17 cellular contexts compared by ENCODE assay signal in the genomic region with DNA sequence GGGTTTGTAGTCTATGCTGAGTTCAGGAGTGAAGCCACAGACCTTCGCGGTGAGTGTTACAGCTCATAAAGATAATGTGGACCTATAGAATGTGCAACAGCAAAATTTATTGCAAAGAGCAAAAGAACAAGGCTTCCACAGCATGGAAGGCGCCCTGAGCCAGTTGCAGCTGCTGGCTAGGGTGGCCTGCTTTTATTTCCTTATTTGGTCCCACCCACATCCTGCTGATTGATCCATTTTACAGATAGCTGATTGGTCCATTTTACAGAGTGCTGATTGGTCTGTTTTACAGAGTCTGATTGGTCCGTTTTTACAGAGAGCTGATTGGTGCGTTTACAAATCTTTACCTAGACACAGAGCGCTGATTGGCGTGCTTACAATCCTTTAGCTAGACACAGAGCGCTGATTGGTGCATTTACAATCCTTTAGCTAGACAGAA. TPM values are rescaled to one million over a fixed set of nuclear protein-coding genes. Genes with fewer than 3 reads are reported as not detected.
DNase-seq lines count a peak whose midpoint lies in the region; ATAC-seq, FAIRE-seq and TF ChIP-seq lines count a peak whose summit lies in the region.
"Had no signal": no experiment of that assay in that cellular context is flagged by ENCODE, and none has a peak within 500 bp of the region (broad histone marks: within the 10 kb centered on the region; RNA-seq: fewer than 3 reads in every experiment).

No MANE protein-coding gene starts in this region.

- H3K36me3 ChIP-seq in MM.1S (replicated peaks; ENCODE audit: insufficient read depth, low read length) (no peaks in the 10 kb centered on the region), small intestine (ENCODE audit: control insufficient read depth in 2 of 2, insufficient read depth in 2 of 2, low read length in 2 of 2) (peaks cover 0 to 5% of the 10 kb centered on the region in 2 donors), WERI-Rb-1 (peaks cover 3% of the 10 kb centered on the region)
- H3K36me3 ChIP-seq: colonic mucosa had no signal

- no peaks in the 10 kb centered on the region for H3K27me3 Mint-ChIP-seq in activated CD4-positive, alpha-beta T cell treated with anti-CD3 and anti-CD28 coated beads, Interleukin-2, amount 10 ng/mL, durations not matched to agents 7 days and 5 days
- H3K27me3 Mint-ChIP-seq in activated T-helper 17 cell treated with anti-CD3 and anti-CD28 coated beads, Interleukin-2, amount 50 U/mL, for 72 hours = no peaks in the 10 kb centered on the region
- H3K27me3 Mint-ChIP-seq: activated naive CD8-positive, alpha-beta T cell had no signal

- no peak overlapping the region for H3K4me3 Mint-ChIP-seq in activated CD4-positive, alpha-beta T cell treated with anti-CD3 and anti-CD28 coated beads, Interleukin-2, amount 10 ng/mL, durations not matched to agents 7 days and 5 days
- H3K4me3 Mint-ChIP-seq in activated T-helper 17 cell treated with anti-CD3 and anti-CD28 coated beads, Interleukin-2, amount 50 U/mL, for 72 hours = no peak overlapping the region
- H3K4me3 Mint-ChIP-seq: activated CD4-positive, alpha-beta memory T cell treated with anti-CD3 and anti-CD28 coated beads, Interleukin-2, amount 10 ng/mL, durations not matched to agents 7 days and 5 days; activated naive CD8-positive, alpha-beta T cell had no signal

- H3K9me3 ChIP-seq in MM.1S (replicated peaks; ENCODE audit: insufficient read depth, low read length) (no peaks in the 10 kb centered on the region), small intestine (ENCODE audit: control insufficient read depth, low read depth) (no peaks in the 10 kb centered on the region), WERI-Rb-1 (ENCODE audit: severe bottlenecking) (peaks cover 2% of the 10 kb centered on the region)
- H3K9me3 ChIP-seq: colonic mucosa, neutrophil had no signal

- peaks cover 8% of the 10 kb centered on the region for H3K9me3 Mint-ChIP-seq in activated CD4-positive, alpha-beta T cell treated with anti-CD3 and anti-CD28 coated beads, Interleukin-2, amount 10 ng/mL, durations not matched to agents 7 days and 5 days
- H3K9me3 Mint-ChIP-seq in activated T-helper 17 cell treated with anti-CD3 and anti-CD28 coated beads, Interleukin-2, amount 50 U/mL, for 72 hours = peaks cover 4% of the 10 kb centered on the region
- H3K9me3 Mint-ChIP-seq: activated CD4-positive, alpha-beta memory T cell treated with anti-CD3 and anti-CD28 coated beads, Interleukin-2, amount 10 ng/mL, durations not matched to agents 7 days and 5 days had no signal

- POLR2A ChIA-PET in activated CD4-positive, alpha-beta T cell treated with anti-CD3 and anti-CD28 coated beads, Interleukin-2, amount 10 ng/mL, durations not matched to agents 7 days and 5 days (lab: Charles Lee) = interaction anchor here (0.6 kb wide), 1 partner anchor 18 kb away, joined by 11 read pairs; no protein-coding TSS in a partner anchor

- no peaks in the 10 kb centered on the region for H3K4me1 ChIP-seq in MM.1S (ENCODE audit: low read length)
- H3K4me1 ChIP-seq in small intestine (ENCODE audit: control insufficient read depth in 2 of 2, insufficient read depth in 1 of 2, low read depth in 1 of 2, low read length in 1 of 2) = no peaks in the 10 kb centered on the region
- H3K4me1 ChIP-seq: colonic mucosa had no signal

- H3K27me3 ChIP-seq in MM.1S (replicated peaks; ENCODE audit: insufficient read depth, low read length) = peaks cover 23% of the 10 kb centered on the region
- no peaks in the 10 kb centered on the region for H3K27me3 ChIP-seq in small intestine (ENCODE audit: control insufficient read depth in 2 of 2, insufficient read depth in 2 of 2, low read length in 2 of 2)
- H3K27me3 ChIP-seq in WERI-Rb-1 (ENCODE audit: insufficient read depth, low read depth, severe bottlenecking) = no peaks in the 10 kb centered on the region
- H3K27me3 ChIP-seq: colonic mucosa, neutrophil had no signal

- no peaks in the 10 kb centered on the region for H3K9me2 ChIP-seq in MM.1S (replicated peaks; ENCODE audit: insufficient read depth, low read length)

- TF ChIP-seq CTCF in MM.1S (IDR thresholded peaks at IDR 0.05; ENCODE audit: low read length) = no peak
- no peak for TF ChIP-seq CTCF in WERI-Rb-1 (IDR thresholded peaks at IDR 0.05; ENCODE audit: low read depth, low read length)

- no peak overlapping the region for H3K4me3 ChIP-seq in MM.1S (ENCODE audit: low read length)
- no peak overlapping the region for H3K4me3 ChIP-seq in small intestine (ENCODE audit: low read depth in 1 of 2, low read length in 2 of 2)
- H3K4me3 ChIP-seq in WERI-Rb-1 (ENCODE audit: low read depth, low read length) = no peak overlapping the region
- H3K4me3 ChIP-seq: colonic mucosa had no signal

- CTCF ChIA-PET in activated CD4-positive, alpha-beta T cell treated with anti-CD3 and anti-CD28 coated beads, Interleukin-2, amount 10 ng/mL, durations not matched to agents 7 days and 5 days (lab: Charles Lee) = interaction anchor here (1.3 kb wide), 1 partner anchor 27 kb away, joined by 3 read pairs; no protein-coding TSS in a partner anchor

- peak; percentile 18 for ATAC-seq in activated T-helper 17 cell treated with anti-CD3 and anti-CD28 coated beads, Interleukin-2, amount 50 U/mL, for 72 hours (replicated peaks)
- ATAC-seq in HG03175 (IDR thresholded peaks at IDR 0.05; ENCODE audit: unreplicated experiment) = no peak
- ATAC-seq: left ventricle myocardium superior had no signal

- H2AFZ ChIP-seq in MM.1S (ENCODE audit: low read length) = no peak overlapping the region

- H3K9ac ChIP-seq in MM.1S (ENCODE audit: low read length) = no peak overlapping the region

- no peak for FAIRE-seq in small intestine (lab: Jason Lieb, UNC)
- FAIRE-seq: frontal cortex, GM19239 had no signal

- H3K27ac Mint-ChIP-seq in activated CD4-positive, alpha-beta T cell treated with anti-CD3 and anti-CD28 coated beads, Interleukin-2, amount 10 ng/mL, durations not matched to agents 7 days and 5 days = no peak overlapping the region
- H3K27ac Mint-ChIP-seq in activated T-helper 17 cell treated with anti-CD3 and anti-CD28 coated beads, Interleukin-2, amount 50 U/mL, for 72 hours = no peak overlapping the region
- H3K27ac Mint-ChIP-seq: activated CD4-positive, alpha-beta memory T cell treated with anti-CD3 and anti-CD28 coated beads, Interleukin-2, amount 10 ng/mL, durations not matched to agents 7 days and 5 days; activated naive CD8-positive, alpha-beta T cell had no signal

- no peak overlapping the region for H3K4me2 ChIP-seq in MM.1S (ENCODE audit: low read depth, low read length)

- peak; percentile 26 for DNase-seq in activated CD4-positive, alpha-beta T cell treated with anti-CD3 and anti-CD28 coated beads, Interleukin-2, amount 10 ng/mL, durations not matched to agents 7 days and 5 days
- DNase-seq in activated CD4-positive, alpha-beta T cell treated with anti-CD3 and anti-CD28 coated beads for 1 hour = no peak
- DNase-seq in MM.1S = peak; percentile 12
- peak; percentile 27 for DNase-seq in small intestine
- DNase-seq in COR-L47 (lab: John Stamatoyannopoulos, UW) = no peak
- no peak for DNase-seq in WERI-Rb-1
- DNase-seq: activated CD4-positive, alpha-beta memory T cell treated with anti-CD3 and anti-CD28 coated beads, Interleukin-2, amount 10 ng/mL, durations not matched to agents 7 days and 5 days; colonic mucosa; left ventricle myocardium superior; NCI-H526 treated with DMSO at 0.1 percent for 48 hours had no signal

- H3K27ac ChIP-seq in MM.1S (ENCODE audit: low read length) (no peak overlapping the region), small intestine (ENCODE audit: low read depth in 1 of 2, low read length in 1 of 2) (no peak overlapping the region), WERI-Rb-1 (no peak overlapping the region)
- H3K27ac ChIP-seq: colonic mucosa, neutrophil had no signal

- 92 to 93% (median 93%) methylated on average over 8 of the region's 8 CpGs for WGBS in small intestine, 3 donors

- H4K20me1 ChIP-seq in MM.1S (ENCODE audit: insufficient read depth, low read length) = no peaks in the 10 kb centered on the region

- H3K79me2 ChIP-seq in MM.1S (ENCODE audit: low read length) = no peaks in the 10 kb centered on the region

- H3K4me1 Mint-ChIP-seq in activated CD4-positive, alpha-beta T cell treated with anti-CD3 and anti-CD28 coated beads, Interleukin-2, amount 10 ng/mL, durations not matched to agents 7 days and 5 days = peaks cover 14% of the 10 kb centered on the region
- peaks cover 5% of the 10 kb centered on the region for H3K4me1 Mint-ChIP-seq in activated T-helper 17 cell treated with anti-CD3 and anti-CD28 coated beads, Interleukin-2, amount 50 U/mL, for 72 hours

- peaks cover 27% of the 10 kb centered on the region for H3K36me3 Mint-ChIP-seq in activated CD4-positive, alpha-beta T cell treated with anti-CD3 and anti-CD28 coated beads, Interleukin-2, amount 10 ng/mL, durations not matched to agents 7 days and 5 days (ENCODE audit: low read depth)
- H3K36me3 Mint-ChIP-seq in activated T-helper 17 cell treated with anti-CD3 and anti-CD28 coated beads, Interleukin-2, amount 50 U/mL, for 72 hours (ENCODE audit: low read depth) = peaks cover 41% of the 10 kb centered on the region

- H3F3A ChIP-seq in MM.1S (ENCODE audit: insufficient read depth, low read length) = no peaks in the 10 kb centered on the region

RNA-seq across cellular contexts. Expression of a gene that starts 4.2 kb away (rescaled TPM):
- under 1 TPM in 1 of 2 experiments, not detected in 1; 0.89 TPM for total RNA-seq in activated CD4-positive, alpha-beta T cell treated with anti-CD3 and anti-CD28 coated beads, Interleukin-2, amount 10 ng/mL, durations not matched to agents 7 days and 5 days
- 1 to 10 TPM in 1 of 2 donors, not detected in 1; 5.7 TPM for total RNA-seq in activated T-helper 17 cell treated with anti-CD3 and anti-CD28 coated beads, Interleukin-2, amount 50 U/mL, for 72 hours
- 1 to 10 TPM in 2 of 3 donors, not detected in 1; 3.2 to 4.3 TPM for polyA plus RNA-seq in small intestine
- total RNA-seq: activated CD4-positive, alpha-beta memory T cell treated with anti-CD3 and anti-CD28 coated beads, Interleukin-2, amount 10 ng/mL, durations not matched to agents 7 days and 5 days; frontal cortex; ureter had no signal

RNA-seq across cellular contexts. Expression of a gene that starts 6.9 kb away (rescaled TPM):
- 10 to 100 TPM; 52.8 to 54.7 TPM for total RNA-seq in activated CD4-positive, alpha-beta T cell treated with anti-CD3 and anti-CD28 coated beads, Interleukin-2, amount 10 ng/mL, durations not matched to agents 7 days and 5 days
- 10 to 100 TPM; 29.0 to 31.3 TPM for total RNA-seq in activated T-helper 17 cell treated with anti-CD3 and anti-CD28 coated beads, Interleukin-2, amount 50 U/mL, for 72 hours
- polyA plus RNA-seq in small intestine = 10 to 100 TPM; 41.9 to 48.1 (median 44.3) TPM

RNA-seq across cellular contexts. Expression of a gene that starts 20.1 kb away (rescaled TPM):
- 100 to 1,000 TPM; 149 to 182 TPM for total RNA-seq in activated CD4-positive, alpha-beta T cell treated with anti-CD3 and anti-CD28 coated beads, Interleukin-2, amount 10 ng/mL, durations not matched to agents 7 days and 5 days
- 100 to 1,000 TPM; 171 to 175 TPM for total RNA-seq in activated T-helper 17 cell treated with anti-CD3 and anti-CD28 coated beads, Interleukin-2, amount 50 U/mL, for 72 hours
- 10 to 100 TPM; 25.7 to 77.8 (median 36.7) TPM for polyA plus RNA-seq in small intestine

RNA-seq across cellular contexts. Expression of a gene that starts 20.8 kb away (rescaled TPM):
- 10 to 100 TPM; 17.5 to 19.8 TPM for total RNA-seq in activated CD4-positive, alpha-beta T cell treated with anti-CD3 and anti-CD28 coated beads, Interleukin-2, amount 10 ng/mL, durations not matched to agents 7 days and 5 days
- 10 to 100 TPM; 13.0 to 16.6 TPM for total RNA-seq in activated T-helper 17 cell treated with anti-CD3 and anti-CD28 coated beads, Interleukin-2, amount 50 U/mL, for 72 hours
- 10 to 100 TPM; 12.1 to 27.5 (median 19.5) TPM for polyA plus RNA-seq in small intestine

RNA-seq across cellular contexts. Expression of a gene that starts 27.9 kb away (rescaled TPM):
- 100 to 1,000 TPM; 124 to 126 TPM for total RNA-seq in activated CD4-positive, alpha-beta T cell treated with anti-CD3 and anti-CD28 coated beads, Interleukin-2, amount 10 ng/mL, durations not matched to agents 7 days and 5 days
- 10 to 100 TPM; 78.1 to 86.8 TPM for total RNA-seq in activated T-helper 17 cell treated with anti-CD3 and anti-CD28 coated beads, Interleukin-2, amount 50 U/mL, for 72 hours
- 100 to 1,000 TPM in 1 of 3 donors, 10 to 100 TPM in 2; 68.9 to 103 (median 93.8) TPM for polyA plus RNA-seq in small intestine

Comparison
In these comparisons a context has a peak if more than half of its experiments do, and no peak if none do; other contexts are left out.
1. DNase-seq: peak in activated CD4-positive, alpha-beta T cell treated with anti-CD3 and anti-CD28 coated beads, Interleukin-2, amount 10 ng/mL, durations not matched to agents 7 days and 5 days (single experiment), MM.1S (single experiment) and small intestine (single experiment); none in activated CD4-positive, alpha-beta T cell treated with anti-CD3 and anti-CD28 coated beads for 1 hour (single experiment), COR-L47 (single experiment) and WERI-Rb-1 (single experiment).